In the genomic region with DNA sequence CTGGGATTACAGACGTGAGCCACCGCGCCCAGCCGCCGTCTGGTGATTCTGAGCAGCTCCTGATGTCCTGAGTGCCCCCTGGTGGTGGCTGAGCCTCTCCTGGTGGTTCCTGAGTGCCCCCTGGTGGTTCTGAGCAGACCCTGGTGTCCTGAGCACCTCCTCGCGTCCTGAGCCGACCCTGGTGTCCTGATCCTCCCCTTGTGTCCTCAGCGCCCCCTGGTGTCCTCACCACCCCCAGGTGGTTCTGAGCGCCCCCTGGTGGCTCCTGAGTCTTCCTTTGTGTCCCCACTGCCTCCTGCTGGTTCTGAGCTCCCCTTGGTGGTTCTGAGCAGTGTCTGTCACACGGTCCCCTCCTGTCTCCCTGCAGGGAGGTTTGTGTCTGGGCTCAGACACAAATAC, we compare ENCODE assay signal across 8 cellular contexts.
A peak's percentile ranks its signal among the peaks of the same experiment; 100 is the strongest.
DNase-seq lines count a peak whose midpoint lies in the region; ATAC-seq and TF ChIP-seq lines count a peak whose summit lies in the region.

No MANE protein-coding gene starts in this region.

- H3K36me3 ChIP-seq in RWPE2 (ENCODE audit: low read depth), result no peaks in the 10 kb centered on the region
- H3K36me3 ChIP-seq in body of pancreas (replicated peaks in 1 of 2; ENCODE audit: insufficient read depth in 1 of 2, low read depth in 2 of 2), result no peaks in the 10 kb centered on the region

- H3K4me1 ChIP-seq in RWPE2 (ENCODE audit: insufficient read depth, poor library complexity, severe bottlenecking) (no peaks in the 10 kb centered on the region), body of pancreas (no peaks in the 10 kb centered on the region)

- H3K4me1 Mint-ChIP-seq in chondrocyte (ENCODE audit: low read depth), result no peaks in the 10 kb centered on the region

- peaks cover 38% of the 10 kb centered on the region for H3K9me3 Mint-ChIP-seq in chondrocyte (ENCODE audit: low read depth)

- H3K27me3 ChIP-seq in RWPE2 (ENCODE audit: insufficient read depth, poor library complexity, severe bottlenecking) (no peaks in the 10 kb centered on the region), body of pancreas (no peaks in the 10 kb centered on the region)

- no peak overlapping the region for H3K27ac Mint-ChIP-seq in chondrocyte (ENCODE audit: unreplicated experiment)

- no peak for TF ChIP-seq POLR2A in body of pancreas (IDR thresholded peaks at IDR 0.05)

- H3K27me3 Mint-ChIP-seq in chondrocyte (ENCODE audit: low read depth), result no peaks in the 10 kb centered on the region

- intact Hi-C loops in body of pancreas (cut with DNase I), result no loop called here

- peak; percentile 72 for ATAC-seq in HG02642 (IDR thresholded peaks at IDR 0.05; ENCODE audit: poor library complexity, unreplicated experiment)
- ATAC-seq in RWPE2 (ENCODE audit: low read depth), result no peak
- no peak for ATAC-seq in body of pancreas

- TF ChIP-seq CTCF in GM12875 (IDR thresholded peaks at IDR 0.05; ENCODE audit: borderline replicate concordance, insufficient read depth, low read depth, low read length), result peak; percentile 99
- TF ChIP-seq CTCF in RWPE2 (IDR thresholded peaks at IDR 0.05; ENCODE audit: poor library complexity, severe bottlenecking), result peak; percentile 31
- peak in 5 of 7 experiments; percentile 7 to 34 (median 30) for TF ChIP-seq CTCF in body of pancreas (IDR thresholded peaks at IDR 0.05)
- no peak for TF ChIP-seq CTCF in chondrocyte (IDR thresholded peaks at IDR 0.05)

- H3K9me3 ChIP-seq in RWPE2 (ENCODE audit: severe bottlenecking), result no peaks in the 10 kb centered on the region
- H3K9me3 ChIP-seq in body of pancreas, result no peaks in the 10 kb centered on the region

- no peak for DNase-seq in RWPE2 (ENCODE audit: low spot score)
- DNase-seq in body of pancreas, result peak in 2 of 4 donors; percentile 28 to 35
- DNase-seq in stimulated activated CD4-positive, alpha-beta T cell treated with anti-CD3 and anti-CD28 coated beads, Interleukin-4, amount 100 ng/mL, for 1 hour, result peak; percentile 61
- no peak for DNase-seq in chondrocyte (ENCODE audit: low spot score)
- no peak for DNase-seq in GDM1 (lab: John Stamatoyannopoulos, UW)
- no peak for DNase-seq in NCI-H1092 (lab: John Stamatoyannopoulos, UW)

- no peak overlapping the region for H3K4me3 Mint-ChIP-seq in chondrocyte (ENCODE audit: unreplicated experiment)

- no peaks in the 10 kb centered on the region for H3K36me3 Mint-ChIP-seq in chondrocyte (ENCODE audit: low read depth)

- H3K4me3 ChIP-seq in GM12875 (ENCODE audit: low read depth, low read length) (no peak overlapping the region), RWPE2 (ENCODE audit: severe bottlenecking) (no peak overlapping the region), body of pancreas (no peak overlapping the region)

- 63 to 76% methylated on average over 8 to 9 of the region's 11 CpGs for WGBS in body of pancreas, 2 donors

- no peak overlapping the region for H3K27ac ChIP-seq in RWPE2 (ENCODE audit: poor library complexity, severe bottlenecking)
- no peak overlapping the region for H3K27ac ChIP-seq in body of pancreas
